In the genomic region with DNA sequence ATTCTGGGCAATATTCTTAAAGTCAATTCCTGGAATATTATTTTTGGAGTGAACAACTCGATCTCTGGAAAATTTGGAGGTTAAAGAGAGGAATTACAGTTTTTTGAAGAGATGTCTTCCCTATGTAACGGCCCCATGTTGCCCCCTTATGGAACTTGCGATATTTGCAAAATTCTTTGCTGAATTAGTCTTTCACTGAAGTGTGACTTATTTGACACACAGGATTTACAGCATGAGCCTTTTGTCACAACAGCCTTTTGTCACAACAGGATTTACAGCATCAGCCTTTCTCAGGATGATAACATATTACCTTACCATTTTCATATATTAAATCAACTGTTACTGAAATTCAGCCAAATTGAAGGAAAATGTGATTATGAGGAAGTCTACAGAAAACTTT, we compare ENCODE assay signal across 8 cellular contexts. TPM values are rescaled to one million over a fixed set of nuclear protein-coding genes. Genes with fewer than 3 reads are reported as not detected.
DNase-seq lines count a peak whose midpoint lies in the region; ATAC-seq and TF ChIP-seq lines count a peak whose summit lies in the region.

No MANE protein-coding gene starts in this region.

- TF ChIP-seq CTCF in RWPE2 (IDR thresholded peaks at IDR 0.05; ENCODE audit: poor library complexity, severe bottlenecking) (peak; percentile 81), dorsolateral prefrontal cortex (IDR thresholded peaks at IDR 0.05 in 54 of 56, conservative IDR thresholded peaks at IDR 0.05 in 2 of 56; ENCODE audit: low read depth in 1 of 56, partially characterized antibody in 56 of 56) (peak; percentile 36 to 72 (median 58)), nephron (IDR thresholded peaks at IDR 0.05; ENCODE audit: unreplicated experiment in 3 of 3) (peak; percentile 65 to 70 (median 68))

- H3K4me3 Mint-ChIP-seq in nephron: no peak overlapping the region

- peaks cover 19% of the 10 kb centered on the region for H3K4me1 ChIP-seq in RWPE2 (ENCODE audit: insufficient read depth, poor library complexity, severe bottlenecking)

- no peak overlapping the region for H3K27ac ChIP-seq in RWPE2 (ENCODE audit: poor library complexity, severe bottlenecking)
- no peak overlapping the region for H3K27ac ChIP-seq in dorsolateral prefrontal cortex

- H3K36me3 Mint-ChIP-seq in nephron (ENCODE audit: low read depth): no peaks in the 10 kb centered on the region

- DNase-seq in AG20443 (ENCODE audit: low spot score) (peak; percentile 38), LoVo (ENCODE audit: low spot score) (peak; percentile 43), RWPE2 (ENCODE audit: low spot score) (no peak), dorsolateral prefrontal cortex (peak in 1 of 10 donors; percentile 20), islet precursor cell (no peak), hepatic stellate cell (ENCODE audit: low spot score) (no peak)

- H3K9me3 Mint-ChIP-seq in nephron: no peaks in the 10 kb centered on the region

- peak overlapping the region in 1 of 3 experiments; percentile 36 for H3K27ac Mint-ChIP-seq in nephron

- ATAC-seq in GM18498 (IDR thresholded peaks at IDR 0.05; ENCODE audit: unreplicated experiment) (peak; percentile 45), RWPE2 (ENCODE audit: low read depth) (no peak)

- H3K9me3 ChIP-seq in RWPE2 (ENCODE audit: severe bottlenecking): no peaks in the 10 kb centered on the region

- H3K4me3 ChIP-seq in RWPE2 (ENCODE audit: severe bottlenecking) (no peak overlapping the region), dorsolateral prefrontal cortex (no peak overlapping the region)

- peaks cover 10% of the 10 kb centered on the region for H3K4me1 Mint-ChIP-seq in nephron

- H3K36me3 ChIP-seq in RWPE2 (ENCODE audit: low read depth): no peaks in the 10 kb centered on the region

- no peaks in the 10 kb centered on the region for H3K27me3 Mint-ChIP-seq in nephron (ENCODE audit: low read depth)

- H3K27me3 ChIP-seq in RWPE2 (ENCODE audit: insufficient read depth, poor library complexity, severe bottlenecking): no peaks in the 10 kb centered on the region
- H3K27me3 ChIP-seq in dorsolateral prefrontal cortex: no peaks in the 10 kb centered on the region

- intact Hi-C loops in dorsolateral prefrontal cortex (cut with DNase I): loop anchor here (5.0 kb wide), 2 partner anchors 132 to 137 kb away; no protein-coding TSS in a partner anchor

RNA-seq across cellular contexts. Expression of gene SPTSSB, which starts 37.8 kb away (rescaled TPM):
- total RNA-seq in dorsolateral prefrontal cortex: 10 to 100 TPM in 102 of 120 experiments, 1 to 10 TPM in 18; 6.5 to 56.0 (median 24.3) TPM

Comparison
In these comparisons a context has a peak if more than half of its experiments do, and no peak if none do; other contexts are left out.
1. DNase-seq: peak in AG20443 (single experiment) and LoVo (single experiment); none in RWPE2 (single experiment), islet precursor cell (single experiment) and hepatic stellate cell (single experiment).
2. Peak in every context shown above with its lines, with median percentiles within 50 percentile points of each other: CTCF ChIP-seq.